In the genomic region with DNA sequence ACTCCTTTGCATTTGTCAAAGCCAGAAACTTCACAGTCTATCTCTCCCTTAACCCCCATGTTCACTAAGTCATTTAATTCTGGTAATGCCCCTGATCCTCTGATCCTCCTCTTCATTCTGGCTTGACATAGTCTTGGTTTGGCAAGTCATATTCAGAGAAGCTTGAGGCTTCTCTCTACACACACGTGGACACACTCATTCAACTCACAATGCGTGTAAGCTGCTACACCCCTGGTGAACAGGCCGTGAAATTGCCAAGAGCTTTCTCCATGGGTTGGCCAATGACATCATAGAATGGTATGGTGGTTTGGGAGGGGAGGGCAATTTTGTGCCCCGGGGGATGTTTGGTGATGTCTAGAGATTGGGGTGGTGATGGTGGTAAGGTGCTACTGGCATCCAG, we compare ENCODE assay signal across 25 cellular contexts. TPM values are rescaled to one million over a fixed set of nuclear protein-coding genes. Genes with fewer than 3 reads are reported as not detected.
"Had no signal": no experiment of that assay in that cellular context is flagged by ENCODE, and none has a peak within 500 bp of the region (broad histone marks: within the 10 kb centered on the region; RNA-seq: fewer than 3 reads in every experiment).

No MANE protein-coding gene starts in this region.

- H3K4me3 Mint-ChIP-seq: activated B cell treated with CpG ODN at 0.5 μM for 24 hours; activated CD4-positive, alpha-beta T cell treated with anti-CD3 and anti-CD28 coated beads, Interleukin-2, amount 10 ng/mL, durations not matched to agents 7 days and 5 days; activated CD8-positive, alpha-beta T cell treated with anti-CD3 and anti-CD28 coated beads, Interleukin-2, amount 10 ng/mL, durations not matched to agents 7 days and 5 days; activated naive CD4-positive, alpha-beta T cell treated with anti-CD3 and anti-CD28 coated beads, Interleukin-2, amount 10 ng/mL, durations not matched to agents 7 days and 5 days; activated naive CD8-positive, alpha-beta T cell treated with anti-CD3 and anti-CD28 coated beads for 36 hours; T-cell had no signal

- H3K4me1 Mint-ChIP-seq: activated naive CD4-positive, alpha-beta T cell treated with anti-CD3 and anti-CD28 coated beads, Interleukin-2, amount 10 ng/mL, durations not matched to agents 7 days and 5 days; T-cell had no signal

- H3K27ac ChIP-seq: SK-N-MC had no signal

- H3K4me3 ChIP-seq: MG63, SK-N-MC had no signal

- H3K36me3 Mint-ChIP-seq: activated naive CD4-positive, alpha-beta T cell treated with anti-CD3 and anti-CD28 coated beads, Interleukin-2, amount 10 ng/mL, durations not matched to agents 7 days and 5 days; activated naive CD8-positive, alpha-beta T cell treated with anti-CD3 and anti-CD28 coated beads for 36 hours; T-cell had no signal

- H3K27me3 ChIP-seq: MG63 had no signal

- H3K27ac Mint-ChIP-seq: activated B cell treated with CpG ODN at 0.5 μM for 24 hours; activated CD4-positive, alpha-beta T cell treated with anti-CD3 and anti-CD28 coated beads, Interleukin-2, amount 10 ng/mL, durations not matched to agents 7 days and 5 days; activated CD8-positive, alpha-beta T cell treated with anti-CD3 and anti-CD28 coated beads, Interleukin-2, amount 10 ng/mL, durations not matched to agents 7 days and 5 days; activated naive CD4-positive, alpha-beta T cell treated with anti-CD3 and anti-CD28 coated beads, Interleukin-2, amount 10 ng/mL, durations not matched to agents 7 days and 5 days; activated naive CD8-positive, alpha-beta T cell treated with anti-CD3 and anti-CD28 coated beads for 36 hours; T-cell had no signal

- ATAC-seq: activated CD8-positive, alpha-beta T cell treated with anti-CD3 and anti-CD28 coated beads, Interleukin-2, amount 10 ng/mL, durations not matched to agents 7 days and 5 days; T-cell had no signal

- H3K36me3 ChIP-seq: MG63 had no signal

- DNase-seq: activated B cell treated with CpG ODN at 0.5 μM for 24 hours; activated CD4-positive, alpha-beta T cell treated with anti-CD3 and anti-CD28 coated beads for 1 hour; activated CD4-positive, alpha-beta T cell treated with anti-CD3 and anti-CD28 coated beads, Interleukin-2, amount 10 ng/mL, durations not matched to agents 7 days and 5 days; activated CD8-positive, alpha-beta memory T cell treated with anti-CD3 and anti-CD28 coated beads, Interleukin-2, amount 50 U/mL, for 48 hours; activated CD8-positive, alpha-beta T cell treated with anti-CD3 and anti-CD28 coated beads, Interleukin-2, amount 10 ng/mL, durations not matched to agents 7 days and 5 days; activated gamma-delta T cell treated with Interleukin-2 at 50 U/mL for 16 hours; activated naive CD4-positive, alpha-beta T cell treated with anti-CD3 and anti-CD28 coated beads, Interleukin-2, amount 10 ng/mL, durations not matched to agents 7 days and 5 days; activated naive CD8-positive, alpha-beta T cell treated with anti-CD3 and anti-CD28 coated beads for 36 hours; cerebellar nuclear complex; MG63; MV-4-11; NCI-H1092 treated with DMSO at 0.1 percent for 48 hours; NCI-H1417 treated with DMSO at 0.1 percent for 48 hours; NCI-H1694; NCI-H2029; NCI-H2107; NCI-H2171 treated with DMSO at 0.1 percent for 48 hours; NCI-H226; NCI-H526; NCI-H774; SIG-M5; T-cell; T1000 had no signal

RNA-seq across cellular contexts. Expression of a gene that starts 47.9 kb away (rescaled TPM):
- total RNA-seq: NCI-H460 had no signal
